22 cellular contexts compared by ENCODE assay signal in the genomic region with DNA sequence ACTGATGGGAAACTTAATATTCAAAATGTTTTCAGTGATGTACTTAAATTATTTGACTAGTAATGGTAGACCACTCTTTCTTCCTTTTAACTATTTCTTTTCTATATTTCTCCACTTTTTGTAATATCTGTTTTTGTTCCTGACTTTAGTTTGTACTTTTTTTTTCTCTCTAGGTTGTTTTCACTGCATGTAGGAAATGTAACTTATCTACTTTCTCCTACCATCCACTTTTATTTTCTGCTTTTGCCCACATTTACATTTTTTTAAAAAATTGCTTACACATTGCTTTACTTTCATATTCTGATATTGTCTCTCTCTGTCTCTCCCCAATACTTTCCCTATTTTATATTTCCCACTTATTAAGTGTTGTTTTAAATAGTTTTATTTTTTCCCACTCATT.
"Had no signal": no experiment of that assay in that cellular context is flagged by ENCODE, and none has a peak within 500 bp of the region (broad histone marks: within the 10 kb centered on the region; RNA-seq: fewer than 3 reads in every experiment).

No MANE protein-coding gene starts in this region.

- H3K9me3 ChIP-seq: neutrophil, psoas muscle, right lobe of liver, suprapubic skin, tibial artery, upper lobe of left lung, uterus had no signal

- ATAC-seq: foreskin keratinocyte; left colon; left ventricle myocardium superior; psoas muscle; right lobe of liver; stimulated activated effector memory CD8-positive, alpha-beta T cell treated with anti-CD3 and anti-CD28 coated beads, Interleukin-12 subunit alpha, Interleukin-12 subunit beta, amount 100 ng/mL, for 72 hours; stimulated activated naive CD8-positive, alpha-beta T cell treated with anti-CD3 and anti-CD28 coated beads, Interleukin-15, Interleukin-2, amounts not matched to agents 100 U/mL and 50 U/mL, for 24 hours had no signal

- H3K4me3 ChIP-seq: hepatocyte, lung, psoas muscle, right lobe of liver, suprapubic skin, tibial artery, upper lobe of left lung, uterus had no signal

- H3K4me1 ChIP-seq: foreskin keratinocyte, psoas muscle, right lobe of liver, suprapubic skin, tibial artery, upper lobe of left lung, uterus had no signal

- H3K27me3 ChIP-seq: foreskin keratinocyte, hepatocyte, neutrophil, right lobe of liver, suprapubic skin, tibial artery, upper lobe of left lung, uterus had no signal

- H3K9me3 Mint-ChIP-seq: dendritic cell treated with granulocyte-macrophage colony-stimulating factor and Interleukin-4, amounts not matched to agents 40 ng/mL and 50 ng/mL, for 4 days; stimulated activated effector memory CD8-positive, alpha-beta T cell treated with anti-CD3 and anti-CD28 coated beads, Interleukin-12 subunit alpha, Interleukin-12 subunit beta, amount 100 ng/mL, for 72 hours had no signal

- H3K27ac Mint-ChIP-seq: dendritic cell treated with granulocyte-macrophage colony-stimulating factor and Interleukin-4, amounts not matched to agents 40 ng/mL and 50 ng/mL, for 4 days; stimulated activated effector memory CD8-positive, alpha-beta T cell treated with anti-CD3 and anti-CD28 coated beads, Interleukin-12 subunit alpha, Interleukin-12 subunit beta, amount 100 ng/mL, for 72 hours had no signal

- H3K27ac ChIP-seq: foreskin keratinocyte, hepatocyte, neutrophil, psoas muscle, right lobe of liver, suprapubic skin, tibial artery, upper lobe of left lung, uterus had no signal

- H3K36me3 ChIP-seq: right lobe of liver, uterus had no signal

- H3K4me3 Mint-ChIP-seq: dendritic cell treated with granulocyte-macrophage colony-stimulating factor and Interleukin-4, amounts not matched to agents 40 ng/mL and 50 ng/mL, for 4 days; stimulated activated effector memory CD8-positive, alpha-beta T cell treated with anti-CD3 and anti-CD28 coated beads, Interleukin-12 subunit alpha, Interleukin-12 subunit beta, amount 100 ng/mL, for 72 hours had no signal

- DNase-seq: erythroblast; foreskin keratinocyte; head of caudate nucleus; left colon; left ventricle myocardium superior; mesenchymal stem cell; midbrain; psoas muscle; retina; right lobe of liver; stimulated activated CD4-positive, alpha-beta T cell treated with anti-CD3 and anti-CD28 coated beads, Interleukin-4, amount 100 ng/mL, for 1 hour; stimulated activated CD8-positive, alpha-beta memory T cell treated with anti-CD3 and anti-CD28 coated beads, Interleukin-4, amount 100 ng/mL, for 48 hours; stimulated activated naive CD8-positive, alpha-beta T cell treated with anti-CD3 and anti-CD28 coated beads, Interleukin-15, Interleukin-2, amounts not matched to agents 100 U/mL and 50 U/mL, for 24 hours; tibial artery; upper lobe of left lung; uterus had no signal

- H3K27me3 Mint-ChIP-seq: dendritic cell treated with granulocyte-macrophage colony-stimulating factor and Interleukin-4, amounts not matched to agents 40 ng/mL and 50 ng/mL, for 4 days had no signal
